30 cellular contexts compared by ENCODE assay signal in genomic region chr14:93083898-93084297, GRCh38. TPM values are rescaled to one million over a fixed set of nuclear protein-coding genes. Genes with fewer than 3 reads are reported as not detected.
DNase-seq lines count a peak whose midpoint lies in the region; ATAC-seq lines count a peak whose summit lies in the region.
"Had no signal": no experiment of that assay in that cellular context is flagged by ENCODE, and none has a peak within 500 bp of the region (broad histone marks: within the 10 kb centered on the region; RNA-seq: fewer than 3 reads in every experiment).

No MANE protein-coding gene starts in this region.

- H3K27me3 ChIP-seq in neuronal stem cell (ENCODE audit: control insufficient read depth in 3 of 3, insufficient read depth in 3 of 3, low read depth in 1 of 3, low read length in 3 of 3): no peaks in the 10 kb centered on the region
- H3K27me3 ChIP-seq: colonic mucosa, esophagus muscularis mucosa, foreskin keratinocyte, hepatocyte, left lung had no signal

- no peak overlapping the region for H3K27ac ChIP-seq in neuronal stem cell (replicated peaks; ENCODE audit: low read length)
- H3K27ac ChIP-seq: 22Rv1, colonic mucosa, foreskin keratinocyte, hepatocyte, left lung, SK-N-MC had no signal

- no peak overlapping the region for H3K4me3 Mint-ChIP-seq in activated CD4-positive, alpha-beta T cell treated with anti-CD3 and anti-CD28 coated beads, Interleukin-2, amount 10 ng/mL, durations not matched to agents 7 days and 5 days
- no peak overlapping the region for H3K4me3 Mint-ChIP-seq in activated CD4-positive, alpha-beta T cell treated with anti-CD3 and anti-CD28 coated beads, Interleukin-2, amount 10 ng/mL, durations not matched to agents 24 days and 14 days
- no peak overlapping the region for H3K4me3 Mint-ChIP-seq in stimulated activated naive CD8-positive, alpha-beta T cell treated with anti-CD3 and anti-CD28 coated beads, Interleukin-15, Interleukin-2, amounts not matched to agents 100 ng/mL and 50 ng/mL, for 24 hours
- H3K4me3 Mint-ChIP-seq: activated T-cell treated with anti-CD3 and anti-CD28 coated beads, Interleukin-2, amount 50 U/mL, for 72 hours; GM23338; mesothelial cell of epicardium; naive B cell; T-helper 1 cell treated with Interleukin-12 subunit alpha and Interleukin-12 subunit beta and Interleukin-4 antibody, amounts not matched to agents 30 μg/mL and 1 μg/mL, for 36 hours had no signal

- peaks cover 0 to 5% of the 10 kb centered on the region in 2 donors for H3K9me3 ChIP-seq in neuronal stem cell (replicated peaks in 1 of 2; ENCODE audit: control insufficient read depth in 2 of 2, insufficient read depth in 1 of 2, low read depth in 1 of 2, low read length in 2 of 2)
- H3K9me3 ChIP-seq: colonic mucosa, esophagus muscularis mucosa, left lung had no signal

- peaks cover 2% of the 10 kb centered on the region for H3K36me3 Mint-ChIP-seq in activated CD4-positive, alpha-beta T cell treated with anti-CD3 and anti-CD28 coated beads, Interleukin-2, amount 10 ng/mL, durations not matched to agents 7 days and 5 days (ENCODE audit: low read depth)
- H3K36me3 Mint-ChIP-seq in activated CD4-positive, alpha-beta T cell treated with anti-CD3 and anti-CD28 coated beads, Interleukin-2, amount 10 ng/mL, durations not matched to agents 24 days and 14 days (ENCODE audit: low read depth): peaks cover 5% of the 10 kb centered on the region
- H3K36me3 Mint-ChIP-seq in stimulated activated naive CD8-positive, alpha-beta T cell treated with anti-CD3 and anti-CD28 coated beads, Interleukin-15, Interleukin-2, amounts not matched to agents 100 ng/mL and 50 ng/mL, for 24 hours (ENCODE audit: low read depth): no peaks in the 10 kb centered on the region
- H3K36me3 Mint-ChIP-seq: mesothelial cell of epicardium, naive B cell had no signal

- peak overlapping the region; percentile 7 for H3K9ac ChIP-seq in neuronal stem cell (ENCODE audit: low read depth, low read length, poor library complexity)

- POLR2A ChIA-PET in activated CD4-positive, alpha-beta T cell treated with anti-CD3 and anti-CD28 coated beads, Interleukin-2, amount 10 ng/mL, durations not matched to agents 7 days and 5 days (lab: Charles Lee): no interaction called here
- POLR2A ChIA-PET in HEK293T (lab: Yijun Ruan, JAX): no interaction called here

- peak overlapping the region; percentile 92 for H3K18ac ChIP-seq in neuronal stem cell (ENCODE audit: low read length)

- H3K27me3 Mint-ChIP-seq in activated CD4-positive, alpha-beta T cell treated with anti-CD3 and anti-CD28 coated beads, Interleukin-2, amount 10 ng/mL, durations not matched to agents 7 days and 5 days: no peaks in the 10 kb centered on the region
- H3K27me3 Mint-ChIP-seq in activated CD4-positive, alpha-beta T cell treated with anti-CD3 and anti-CD28 coated beads, Interleukin-2, amount 10 ng/mL, durations not matched to agents 24 days and 14 days: no peaks in the 10 kb centered on the region
- H3K27me3 Mint-ChIP-seq in stimulated activated naive CD8-positive, alpha-beta T cell treated with anti-CD3 and anti-CD28 coated beads, Interleukin-15, Interleukin-2, amounts not matched to agents 100 ng/mL and 50 ng/mL, for 24 hours: no peaks in the 10 kb centered on the region
- H3K27me3 Mint-ChIP-seq: naive B cell had no signal

- H3K9me3 Mint-ChIP-seq in activated CD4-positive, alpha-beta T cell treated with anti-CD3 and anti-CD28 coated beads, Interleukin-2, amount 10 ng/mL, durations not matched to agents 7 days and 5 days: no peaks in the 10 kb centered on the region
- no peaks in the 10 kb centered on the region for H3K9me3 Mint-ChIP-seq in activated CD4-positive, alpha-beta T cell treated with anti-CD3 and anti-CD28 coated beads, Interleukin-2, amount 10 ng/mL, durations not matched to agents 24 days and 14 days
- H3K9me3 Mint-ChIP-seq in stimulated activated naive CD8-positive, alpha-beta T cell treated with anti-CD3 and anti-CD28 coated beads, Interleukin-15, Interleukin-2, amounts not matched to agents 100 ng/mL and 50 ng/mL, for 24 hours: no peaks in the 10 kb centered on the region
- H3K9me3 Mint-ChIP-seq: GM23338; mesothelial cell of epicardium; naive B cell; T-helper 1 cell treated with Interleukin-12 subunit alpha and Interleukin-12 subunit beta and Interleukin-4 antibody, amounts not matched to agents 30 μg/mL and 1 μg/mL, for 36 hours had no signal

- peak overlapping the region; percentile 45 for H3K23ac ChIP-seq in neuronal stem cell (ENCODE audit: low read depth, low read length, poor library complexity)

- H2BK120ac ChIP-seq in neuronal stem cell (ENCODE audit: low read depth, low read length): no peak overlapping the region

- no CpG with 5 or more reads among the region's 9 CpGs for WGBS in neuronal stem cell (ENCODE audit: extremely low coverage in 2 of 2, insufficient read length in 2 of 2, insufficient replicate concordance in 1 of 2), 2 donors

- H3K27ac Mint-ChIP-seq in activated CD4-positive, alpha-beta T cell treated with anti-CD3 and anti-CD28 coated beads, Interleukin-2, amount 10 ng/mL, durations not matched to agents 7 days and 5 days: peak overlapping the region; percentile 43
- no peak overlapping the region for H3K27ac Mint-ChIP-seq in activated CD4-positive, alpha-beta T cell treated with anti-CD3 and anti-CD28 coated beads, Interleukin-2, amount 10 ng/mL, durations not matched to agents 24 days and 14 days
- H3K27ac Mint-ChIP-seq in stimulated activated naive CD8-positive, alpha-beta T cell treated with anti-CD3 and anti-CD28 coated beads, Interleukin-15, Interleukin-2, amounts not matched to agents 100 ng/mL and 50 ng/mL, for 24 hours: peak overlapping the region; percentile 70
- H3K27ac Mint-ChIP-seq: activated T-cell treated with anti-CD3 and anti-CD28 coated beads, Interleukin-2, amount 50 U/mL, for 72 hours; mesothelial cell of epicardium; T-helper 1 cell treated with Interleukin-12 subunit alpha and Interleukin-12 subunit beta and Interleukin-4 antibody, amounts not matched to agents 30 μg/mL and 1 μg/mL, for 36 hours had no signal

- intact Hi-C loops in activated CD4-positive, alpha-beta T cell treated with anti-CD3 and anti-CD28 coated beads, Interleukin-2, amount 10 ng/mL, durations not matched to agents 24 days and 14 days (cut with micrococcal nuclease): no loop called here

- H3K4me1 ChIP-seq in neuronal stem cell (ENCODE audit: control insufficient read depth in 2 of 2, insufficient read depth in 1 of 2, low read depth in 1 of 2, low read length in 2 of 2): peaks cover 0 to 22% of the 10 kb centered on the region in 2 donors

- no peak overlapping the region for H3K4me3 ChIP-seq in neuronal stem cell (ENCODE audit: low read length in 2 of 2)
- H3K4me3 ChIP-seq: colonic mucosa, esophagus muscularis mucosa, GM23338, hepatocyte, left lung, SK-N-MC, smooth muscle cell had no signal

- H3K4ac ChIP-seq in neuronal stem cell (ENCODE audit: low read length): no peak overlapping the region

- peak overlapping the region; percentile 24 for H2BK15ac ChIP-seq in neuronal stem cell (ENCODE audit: low read length)

- H3K36me3 ChIP-seq in neuronal stem cell (replicated peaks in 1 of 2; ENCODE audit: control insufficient read depth in 2 of 2, insufficient read depth in 2 of 2, low read length in 2 of 2): no peaks in the 10 kb centered on the region
- H3K36me3 ChIP-seq: colonic mucosa, esophagus muscularis mucosa, left lung had no signal

- peak overlapping the region; percentile 35 for H2BK12ac ChIP-seq in neuronal stem cell (ENCODE audit: low read length)

- H3K4me2 ChIP-seq in neuronal stem cell (ENCODE audit: insufficient read depth, low read length, poor library complexity, severe bottlenecking): no peak overlapping the region
- H3K4me2 ChIP-seq: GM23338, hepatocyte, smooth muscle cell had no signal

- no peak for DNase-seq in activated CD4-positive, alpha-beta T cell treated with anti-CD3 and anti-CD28 coated beads, Interleukin-2, amount 10 ng/mL, durations not matched to agents 7 days and 5 days
- no peak for DNase-seq in activated CD4-positive, alpha-beta T cell treated with anti-CD3 and anti-CD28 coated beads, Interleukin-2, amount 10 ng/mL, durations not matched to agents 24 days and 14 days
- no peak for DNase-seq in stimulated activated naive CD8-positive, alpha-beta T cell treated with anti-CD3 and anti-CD28 coated beads, Interleukin-15, Interleukin-2, amounts not matched to agents 100 U/mL and 50 U/mL, for 24 hours
- DNase-seq in neuronal stem cell (ENCODE audit: low spot score) (no peak), HEK293T (ENCODE audit: extremely low spot score) (no peak), iPS-NIHi11 (ENCODE audit: low spot score) (no peak), activated gamma-delta T cell (lab: John Stamatoyannopoulos, UW) (no peak)
- DNase-seq: activated naive CD4-positive, alpha-beta T cell treated with Interleukin-2 at 50 U/mL for 16 hours; activated T-cell treated with anti-CD3 and anti-CD28 coated beads, Interleukin-2, amount 50 U/mL, for 72 hours; amygdala; colonic mucosa; DMS153; foreskin keratinocyte; MV-4-11; naive B cell; NCI-H1436 treated with DMSO at 0.1 percent for 48 hours; NCI-H2107; NCI-H446; NCI-H774; stimulated activated CD4-positive, alpha-beta T cell treated with anti-CD3 and anti-CD28 coated beads, Interleukin-2, amount 100 ng/mL, for 24 hours had no signal

- no peak overlapping the region for H4K8ac ChIP-seq in neuronal stem cell (ENCODE audit: low read depth, low read length)

- H3K14ac ChIP-seq in neuronal stem cell (ENCODE audit: low read length): no peak overlapping the region

- H2BK5ac ChIP-seq in neuronal stem cell (ENCODE audit: low read length): no peak overlapping the region

- H3K4me1 Mint-ChIP-seq in activated CD4-positive, alpha-beta T cell treated with anti-CD3 and anti-CD28 coated beads, Interleukin-2, amount 10 ng/mL, durations not matched to agents 7 days and 5 days: peaks cover 40% of the 10 kb centered on the region
- H3K4me1 Mint-ChIP-seq in activated CD4-positive, alpha-beta T cell treated with anti-CD3 and anti-CD28 coated beads, Interleukin-2, amount 10 ng/mL, durations not matched to agents 24 days and 14 days: peaks cover 27% of the 10 kb centered on the region
- H3K4me1 Mint-ChIP-seq in stimulated activated naive CD8-positive, alpha-beta T cell treated with anti-CD3 and anti-CD28 coated beads, Interleukin-15, Interleukin-2, amounts not matched to agents 100 ng/mL and 50 ng/mL, for 24 hours (ENCODE audit: low read depth): peaks cover 77% of the 10 kb centered on the region

- H2AFZ ChIP-seq in neuronal stem cell (ENCODE audit: low read length): no peak overlapping the region
- H2AFZ ChIP-seq: GM23338, hepatocyte had no signal

- H3K79me1 ChIP-seq in neuronal stem cell (ENCODE audit: low read depth, low read length): peaks cover 6% of the 10 kb centered on the region

- no peak for ATAC-seq in stimulated activated naive CD8-positive, alpha-beta T cell treated with anti-CD3 and anti-CD28 coated beads, Interleukin-15, Interleukin-2, amounts not matched to agents 100 U/mL and 50 U/mL, for 24 hours
- ATAC-seq: activated T-cell treated with anti-CD3 and anti-CD28 coated beads, Interleukin-2, amount 50 U/mL, for 72 hours; foreskin keratinocyte; GM23338; left lung had no signal

- H4K91ac ChIP-seq in neuronal stem cell (ENCODE audit: low read depth, low read length, poor library complexity): no peak overlapping the region

- H2AK5ac ChIP-seq in neuronal stem cell (ENCODE audit: low read depth, low read length): peak overlapping the region; percentile 48

- CTCF ChIA-PET in activated CD4-positive, alpha-beta T cell treated with anti-CD3 and anti-CD28 coated beads, Interleukin-2, amount 10 ng/mL, durations not matched to agents 7 days and 5 days (lab: Charles Lee): no interaction called here
- CTCF ChIA-PET in HEK293T (lab: Yijun Ruan, JAX): no interaction called here

RNA-seq across cellular contexts. Expression of gene ITPK1, which starts 31.8 kb away (rescaled TPM):
- 10 to 100 TPM; 63.7 to 71.0 TPM for total RNA-seq in activated CD4-positive, alpha-beta T cell treated with anti-CD3 and anti-CD28 coated beads, Interleukin-2, amount 10 ng/mL, durations not matched to agents 7 days and 5 days
- total RNA-seq in activated CD4-positive, alpha-beta T cell treated with anti-CD3 and anti-CD28 coated beads, Interleukin-2, amount 10 ng/mL, durations not matched to agents 24 days and 14 days: 71.0 and 73.9 TPM in 2 replicates
- polyA plus RNA-seq in neuronal stem cell (2013, experiment 1 of 2): 22.2 TPM
- 24.0 TPM for polyA plus RNA-seq in neuronal stem cell (2013, experiment 2 of 2)
